In genomic region chr7:115679976-115680375, GRCh38 we compare ENCODE assay signal across 1 cellular context.
TF ChIP-seq lines count a peak whose summit lies in the region.

No MANE protein-coding gene starts in this region.

TF ChIP-seq in HepG2, 621 proteins besides CTCF, POLR2A, EP300 and RAD21 (continued from another document):
- TF ChIP-seq BCLAF1 (IDR thresholded peaks at IDR 0.05) = no peak
- 0 out of 2 replicates have a peak, but pooled peaks have one; percentile 20 for TF ChIP-seq MIXL1 (CRISPR knock-in tag; IDR thresholded peaks at IDR 0.05)
- TF ChIP-seq ZMYM4 (CRISPR knock-in tag; IDR thresholded peaks at IDR 0.05) = no peak
TF ChIP-seq in HepG2: peak in this region for 5.
